In the genomic region with DNA sequence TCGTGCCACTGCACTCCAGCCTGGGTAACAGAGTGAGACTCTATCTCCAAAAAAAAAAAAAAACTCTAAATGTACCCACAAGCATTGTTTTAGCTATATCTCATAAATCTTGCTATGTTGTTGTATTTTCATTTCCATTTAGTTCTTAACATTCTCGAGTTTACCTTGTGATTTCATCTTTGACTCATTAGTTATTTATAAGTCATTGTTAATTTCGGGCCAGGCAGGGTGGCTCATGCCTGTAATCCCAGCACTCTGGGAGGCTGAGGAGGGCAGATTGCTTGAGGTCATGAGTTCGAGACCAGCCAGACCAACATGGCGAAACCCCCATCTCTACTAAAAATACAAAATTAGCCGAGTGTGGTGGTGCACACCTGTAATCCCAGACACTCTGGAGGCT, we compare ENCODE assay signal across 28 cellular contexts. TPM values are rescaled to one million over a fixed set of nuclear protein-coding genes. Genes with fewer than 3 reads are reported as not detected.
DNase-seq lines count a peak whose midpoint lies in the region; ATAC-seq and TF ChIP-seq lines count a peak whose summit lies in the region.
"Had no signal": no experiment of that assay in that cellular context is flagged by ENCODE, and none has a peak within 500 bp of the region (broad histone marks: within the 10 kb centered on the region; RNA-seq: fewer than 3 reads in every experiment).

No MANE protein-coding gene starts in this region.

- POLR2A ChIA-PET in PC-3 (lab: Charles Lee; ENCODE audit: unreplicated experiment): interaction anchor here (0.5 kb wide), 1 partner anchor 17 kb away, joined by 4 read pairs; no protein-coding TSS in a partner anchor

- H4K20me1 ChIP-seq in PC-3 (ENCODE audit: low read length): no peaks in the 10 kb centered on the region
- H4K20me1 ChIP-seq: BLaER1 had no signal

- no peak overlapping the region for H3K4me2 ChIP-seq in PC-3 (ENCODE audit: low read length)
- H3K4me2 ChIP-seq: BLaER1 had no signal

- H3K36me3 ChIP-seq in PC-3 (ENCODE audit: low read depth, low read length): no peaks in the 10 kb centered on the region
- H3K36me3 ChIP-seq: BE2C, BLaER1 had no signal

- H3K9me2 ChIP-seq in PC-3 (replicated peaks; ENCODE audit: low read length): no peaks in the 10 kb centered on the region

- ATAC-seq in PC-3: peak; percentile 4; the same call in 1 of the 2 replicates
- peak; percentile 25 for ATAC-seq in foreskin keratinocyte
- ATAC-seq: GM12878 had no signal

- peak; percentile 34 for DNase-seq in M059J (ENCODE audit: low read depth)
- DNase-seq in PC-3: peak; percentile 58
- DNase-seq in epithelial cell of esophagus (ENCODE audit: low read depth): peak; percentile 54
- no peak for DNase-seq in foreskin keratinocyte
- no peak for DNase-seq in NOMO-1 treated with dmso at 0.1 percent for 144 hours (lab: John Stamatoyannopoulos, UW; ENCODE audit: unreplicated experiment)
- DNase-seq in iPS-NIHi7 (ENCODE audit: extremely low spot score): no peak
- no peak for DNase-seq in GOT3 (lab: John Stamatoyannopoulos, UW)
- DNase-seq: 8988T; ACHN; BE2C; C1 segment of cervical spinal cord; CD4-positive, alpha-beta memory T cell; CD4-positive, CD25-positive, alpha-beta regulatory T cell; CD8-positive, alpha-beta memory T cell; COR-L47; DMS 273 treated with DMSO at 0.1 percent for 48 hours; DMS153; DMS53; DMS79; DND-41; EL; GDM1 had no signal

- CTCF ChIA-PET in PC-3 (lab: Charles Lee): interaction anchor here (0.7 to 1.0 kb wide), 4 partner anchors 8 to 30 kb away, joined by 3 to 7 read pairs (median 4); no protein-coding TSS in a partner anchor

- intact Hi-C loops in PC-3 (cut with micrococcal nuclease): no loop called here

- no peak overlapping the region for H3K4me3 ChIP-seq in PC-3 (ENCODE audit: low read length)
- H3K4me3 ChIP-seq in epithelial cell of esophagus (ENCODE audit: low read length): no peak overlapping the region
- H3K4me3 ChIP-seq: BLaER1, GM12878 had no signal

- TF ChIP-seq CTCF in PC-3 (conservative IDR thresholded peaks at IDR 0.05; ENCODE audit: low read depth, low read length) (no peak), epithelial cell of esophagus (IDR thresholded peaks at IDR 0.05; ENCODE audit: insufficient read depth, low read depth, low read length, missing control alignments) (no peak), foreskin keratinocyte (conservative IDR thresholded peaks at IDR 0.05) (no peak)

- H3F3A ChIP-seq in PC-3 (ENCODE audit: low read length, unreplicated experiment): peaks cover 2% of the 10 kb centered on the region

- H3K27me3 ChIP-seq in PC-3 (ENCODE audit: low read length): no peaks in the 10 kb centered on the region
- no peaks in the 10 kb centered on the region for H3K27me3 ChIP-seq in foreskin keratinocyte
- H3K27me3 ChIP-seq: BE2C, BLaER1 had no signal

- no peak overlapping the region for H3K9ac ChIP-seq in PC-3 (ENCODE audit: low read length)
- H3K9ac ChIP-seq: BLaER1 had no signal

- no peaks in the 10 kb centered on the region for H3K79me2 ChIP-seq in PC-3 (ENCODE audit: low read length)

- H3K4me1 ChIP-seq in PC-3 (ENCODE audit: insufficient read depth, low read length) (peaks cover 16% of the 10 kb centered on the region), foreskin keratinocyte (peaks cover 5% of the 10 kb centered on the region)
- H3K4me1 ChIP-seq: BE2C, BLaER1 had no signal

- H3K27ac ChIP-seq in PC-3 (ENCODE audit: low read length) (no peak overlapping the region), foreskin keratinocyte (no peak overlapping the region)
- H3K27ac ChIP-seq: BLaER1 had no signal

- no peaks in the 10 kb centered on the region for H3K9me3 ChIP-seq in PC-3 (ENCODE audit: low read length)
- H3K9me3 ChIP-seq: BE2C, BLaER1 had no signal

- no peak overlapping the region for H2AFZ ChIP-seq in PC-3 (ENCODE audit: low read length)

- BruUV-seq in PC-3 (replicated peaks; lab: Mats Ljungman, UMichigan): no TSS peak

RNA-seq across cellular contexts. Expression of a gene that starts 11.7 kb away (rescaled TPM):
- total RNA-seq in M059J (2014; rRNA removed; shearing (Covaris generic)): 0.47 and 1.0 TPM in 2 replicates
- total RNA-seq in PC-3 (2014; rRNA removed) (41.0 and 42.9 TPM in 2 replicates), foreskin keratinocyte (33.0 and 40.3 TPM in 2 replicates)
- polyA plus RNA-seq in foreskin keratinocyte: 27.0 and 33.7 TPM in 2 replicates
- total RNA-seq: A673; CD4-positive, alpha-beta memory T cell; CD4-positive, CD25-positive, alpha-beta regulatory T cell; Daoy had no signal
- polyA plus RNA-seq: AG04450; CD14-positive monocyte; CD4-positive, alpha-beta memory T cell; CD4-positive, CD25-positive, alpha-beta regulatory T cell; CD8-positive, alpha-beta memory T cell had no signal

RNA-seq across cellular contexts. Expression of a gene that starts 14.5 kb away (rescaled TPM):
- total RNA-seq in M059J (2014; rRNA removed; shearing (Covaris generic)): 102 and 113 TPM in 2 replicates
- 164 and 165 TPM in 2 replicates for total RNA-seq in PC-3 (2014; rRNA removed)
- 138 and 139 TPM in 2 replicates for total RNA-seq in foreskin keratinocyte
- polyA plus RNA-seq in foreskin keratinocyte: 239 and 257 TPM in 2 replicates

RNA-seq across cellular contexts. Expression of a gene that starts 16.6 kb away (rescaled TPM):
- 0.02 TPM in 1 of 2 replicates, not detected in the other for total RNA-seq in M059J (2014; rRNA removed; shearing (Covaris generic))
- total RNA-seq in PC-3 (2014; rRNA removed): 11.1 and 14.1 TPM in 2 replicates
- 1.5 and 2.1 TPM in 2 replicates for total RNA-seq in foreskin keratinocyte
- polyA plus RNA-seq in foreskin keratinocyte: 2.5 and 2.8 TPM in 2 replicates
- total RNA-seq: A673, Daoy had no signal
- polyA plus RNA-seq: AG04450, CD14-positive monocyte had no signal

RNA-seq across cellular contexts. Expression of a gene that starts 58.0 kb away (rescaled TPM):
- total RNA-seq in M059J (2014; rRNA removed; shearing (Covaris generic)): 8.7 and 9.1 TPM in 2 replicates
- total RNA-seq in PC-3 (2014; rRNA removed): 42.5 and 60.1 TPM in 2 replicates
- total RNA-seq in foreskin keratinocyte: 19.8 and 34.3 TPM in 2 replicates
- 25.1 and 40.1 TPM in 2 replicates for polyA plus RNA-seq in foreskin keratinocyte

Comparison
In these comparisons a context has a peak if more than half of its experiments do, and no peak if none do; other contexts are left out.
1. DNase-seq: peak in M059J (single experiment), PC-3 (single experiment) and epithelial cell of esophagus (single experiment); none in foreskin keratinocyte (0 of 2), NOMO-1 treated with dmso at 0.1 percent for 144 hours (single experiment), iPS-NIHi7 (single experiment) and GOT3 (single experiment).
2. RNA of a gene that starts 11.7 kb away (total RNA-seq): 41.0 to 42.9 TPM in PC-3 and 33.0 to 40.3 TPM in foreskin keratinocyte; 0.47 to 1.0 TPM in M059J; every median in the first group is over 10 times any median in the second.